ENCODE assay signal across 1 cellular context in genomic region chr13:52737900-52738299, GRCh38.
TF ChIP-seq lines count a peak whose summit lies in the region.

No MANE protein-coding gene starts in this region.

TF ChIP-seq in H1, 55 proteins besides CTCF, POLR2A, EP300 and RAD21:
- TF ChIP-seq EGR1 (IDR thresholded peaks at IDR 0.05; ENCODE audit: borderline replicate concordance, low read depth, low read length) (no peak), GTF2F1 (IDR thresholded peaks at IDR 0.05; ENCODE audit: borderline replicate concordance, low read depth, low read length) (no peak), JUN (IDR thresholded peaks at IDR 0.05; ENCODE audit: low read depth, low read length) (no peak)
